In the genomic region with DNA sequence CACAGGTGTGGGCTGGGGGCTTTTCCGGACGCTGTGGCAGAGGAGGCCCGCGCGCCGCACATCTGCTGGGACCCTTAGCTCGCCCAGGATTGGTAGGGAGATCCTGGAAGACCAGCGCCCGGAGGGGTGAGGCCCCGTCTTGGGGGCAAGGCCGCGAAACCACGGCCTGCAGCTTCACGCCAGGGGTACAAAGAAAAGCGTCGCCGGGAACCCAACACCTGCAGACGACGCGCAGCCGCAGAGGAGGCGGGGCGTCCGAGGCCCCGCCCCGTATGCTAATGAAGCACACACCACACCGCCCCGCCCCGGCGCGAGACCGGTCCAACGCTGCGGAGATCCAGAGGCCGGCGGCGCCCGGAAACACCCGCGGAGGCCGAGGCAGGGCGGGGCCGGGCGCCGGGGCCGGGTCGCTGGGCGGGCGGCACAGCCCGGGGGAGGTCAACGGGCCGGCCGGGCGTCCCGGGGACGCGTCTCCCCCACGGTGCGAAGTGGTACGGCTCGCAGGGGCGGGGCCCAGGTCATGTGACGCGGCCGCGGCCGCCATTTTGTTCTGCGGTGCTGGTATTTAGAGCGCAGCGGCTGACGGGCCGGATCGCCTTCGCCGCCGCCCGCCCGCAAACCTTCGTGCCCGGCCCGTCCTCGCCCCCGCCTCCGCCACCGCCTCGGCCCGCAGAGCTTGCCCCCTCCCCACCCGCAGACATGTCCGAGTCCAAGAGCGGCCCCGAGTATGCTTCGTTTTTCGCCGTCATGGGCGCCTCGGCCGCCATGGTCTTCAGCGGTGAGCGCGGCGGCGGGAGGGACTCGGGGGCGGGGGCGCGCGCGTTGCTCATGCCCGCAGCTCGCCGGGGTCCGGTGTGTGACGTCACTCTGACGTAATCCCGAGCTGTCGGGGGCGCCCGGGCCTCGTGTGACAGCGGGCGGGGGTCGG, we compare ENCODE assay signal across 8 cellular contexts. TPM values are rescaled to one million over a fixed set of nuclear protein-coding genes. Genes with fewer than 3 reads are reported as not detected.
DNase-seq lines count a peak whose midpoint lies in the region; ATAC-seq and TF ChIP-seq lines count a peak whose summit lies in the region.

A gene (plus strand): TSS at position 548 of the 928 bp plus-strand sequence. CDS start 152 bp downstream, at position 700.

- H3K9ac ChIP-seq in SK-N-SH: peak within 1 kb of the TSS; percentile 97

- H3K27me3 Mint-ChIP-seq in HFFc6 (ENCODE audit: insufficient read depth): peaks cover 9% of the 10 kb centered on the region

- H3K9me2 ChIP-seq in SK-N-SH: no peaks in the 10 kb centered on the region

- CTCF ChIA-PET in SK-N-SH (lab: Yijun Ruan, JAX): interaction anchor here (1.0 to 6.6 kb wide), 6 partner anchors 12 to 175 kb away, joined by 3 to 41 read pairs (median 4); a partner anchor contains a TSS

- H3K27me3 ChIP-seq in GM06990 (replicated peaks; ENCODE audit: control insufficient read depth, insufficient read depth, low read length) (no peaks in the 10 kb centered on the region), SK-N-SH (ENCODE audit: insufficient read depth) (no peaks in the 10 kb centered on the region), suprapubic skin (no peaks in the 10 kb centered on the region)

- peak within 1 kb of the TSS; percentile 73 to 90 for H3K27ac ChIP-seq in SK-N-SH (ENCODE audit: low read depth in 2 of 2, low read length in 1 of 2)
- peak within 1 kb of the TSS; percentile 99 for H3K27ac ChIP-seq in suprapubic skin

- peak; percentile 97 for DNase-seq in GM06990 (ENCODE audit: extremely low read depth, insufficient read length)
- DNase-seq in HFFc6: peak; percentile 79
- peak; percentile 90 for DNase-seq in NB4 (ENCODE audit: low read depth)
- DNase-seq in SK-N-SH: peak; percentile 97
- DNase-seq in activated naive CD4-positive, alpha-beta T cell treated with anti-CD3 and anti-CD28 coated beads, Interleukin-2, amount 50 U/mL, for 16 hours: peak; percentile 89
- peak; percentile 89 for DNase-seq in globus pallidus (ENCODE audit: low spot score)
- peak; percentile 81 for DNase-seq in omental fat pad (ENCODE audit: low spot score)
- DNase-seq in suprapubic skin (ENCODE audit: low spot score in 2 of 2): peak; percentile 94 to 97

- peaks cover 54% of the 10 kb centered on the region for H3K4me1 Mint-ChIP-seq in HFFc6 (ENCODE audit: low read depth)

- peak; percentile 82 for ATAC-seq in omental fat pad (ENCODE audit: low FRiP score)

- H3F3A ChIP-seq in SK-N-SH (replicated peaks; ENCODE audit: insufficient read depth): no peaks in the 10 kb centered on the region

- H3K36me3 Mint-ChIP-seq in HFFc6 (ENCODE audit: low read depth): peaks cover 23% of the 10 kb centered on the region

- peaks cover 15 to 25% of the 10 kb centered on the region in 2 experiments; a peak in 3 of 4 replicates for H3K4me1 ChIP-seq in SK-N-SH (ENCODE audit: control insufficient read depth in 1 of 2, insufficient read depth in 2 of 2, low read depth in 1 of 2, low read length in 1 of 2)
- peaks cover 63% of the 10 kb centered on the region for H3K4me1 ChIP-seq in suprapubic skin

- TF ChIP-seq EP300 in SK-N-SH (IDR thresholded peaks at IDR 0.05; ENCODE audit: borderline replicate concordance in 1 of 2, low read depth in 1 of 2, low read length in 1 of 2): no peak
- TF ChIP-seq EP300 in suprapubic skin (IDR thresholded peaks at IDR 0.05): no peak

- peak within 1 kb of the TSS; percentile 95 for H3K4me2 ChIP-seq in SK-N-SH

- H4K20me1 ChIP-seq in SK-N-SH (ENCODE audit: insufficient read depth): peaks cover 43% of the 10 kb centered on the region

- POLR2A ChIA-PET in SK-N-SH (lab: Yijun Ruan, JAX): interaction anchor here (0.7 to 1.6 kb wide), 3 partner anchors 19 to 36 kb away, joined by 3 to 7 read pairs (median 3); a partner anchor contains a TSS

- H3K36me3 ChIP-seq in GM06990 (ENCODE audit: control insufficient read depth, insufficient read depth, low read length) (peaks cover 7% of the 10 kb centered on the region), SK-N-SH (replicated peaks in 1 of 2; ENCODE audit: control insufficient read depth in 1 of 2, insufficient read depth in 2 of 2, low read length in 1 of 2) (no peaks in the 10 kb centered on the region), suprapubic skin (no peaks in the 10 kb centered on the region)

- TF ChIP-seq POLR2A in NB4 (IDR thresholded peaks at IDR 0.05; ENCODE audit: extremely low read depth, insufficient read length) (peak; percentile 65), suprapubic skin (IDR thresholded peaks at IDR 0.05) (peak; percentile 30 to 88)

- H3K27ac Mint-ChIP-seq in HFFc6: peak within 1 kb of the TSS; percentile 93

- H3K4me3 Mint-ChIP-seq in HFFc6: peak within 1 kb of the TSS; percentile 93

- no peaks in the 10 kb centered on the region for H3K9me3 Mint-ChIP-seq in HFFc6

- under 1% methylated on average over 35 of the region's 122 CpGs for WGBS in SK-N-SH (ENCODE audit: low lambda C conversion rate)
- WGBS in suprapubic skin: under 1% methylated on average over 20 of the region's 122 CpGs

- TF ChIP-seq CTCF in GM06990 (IDR thresholded peaks at IDR 0.05; ENCODE audit: insufficient read depth, low read length, poor library complexity, severe bottlenecking): no peak
- TF ChIP-seq CTCF in HFFc6 (IDR thresholded peaks at IDR 0.05): no peak
- TF ChIP-seq CTCF in NB4 (IDR thresholded peaks at IDR 0.05; ENCODE audit: low read depth, low read length): no peak
- no peak for TF ChIP-seq CTCF in SK-N-SH (IDR thresholded peaks at IDR 0.05)
- TF ChIP-seq CTCF in omental fat pad (IDR thresholded peaks at IDR 0.05): no peak
- no peak for TF ChIP-seq CTCF in suprapubic skin (IDR thresholded peaks at IDR 0.05)

- no peak for TF ChIP-seq RAD21 in SK-N-SH (IDR thresholded peaks at IDR 0.05; ENCODE audit: low read length)

- no peaks in the 10 kb centered on the region for H3K9me3 ChIP-seq in SK-N-SH
- no peaks in the 10 kb centered on the region for H3K9me3 ChIP-seq in suprapubic skin

- H2AFZ ChIP-seq in SK-N-SH (ENCODE audit: low read depth): peak within 1 kb of the TSS; percentile 90

- H3K79me2 ChIP-seq in SK-N-SH (ENCODE audit: insufficient read depth): peaks cover 49% of the 10 kb centered on the region

- peak within 1 kb of the TSS; percentile 92 for H3K4me3 ChIP-seq in GM06990 (replicated peaks; ENCODE audit: low read depth, low read length)
- H3K4me3 ChIP-seq in NB4 (ENCODE audit: low read depth, low read length): peak within 1 kb of the TSS; percentile 78
- peak within 1 kb of the TSS; percentile 74 to 95 for H3K4me3 ChIP-seq in SK-N-SH (ENCODE audit: low read depth in 2 of 2, low read length in 1 of 2)
- H3K4me3 ChIP-seq in suprapubic skin: peak within 1 kb of the TSS; percentile 94

TF ChIP-seq in SK-N-SH, 30 proteins besides CTCF, POLR2A, EP300 and RAD21 (continues in another document):
- TF ChIP-seq, protein P1, sequence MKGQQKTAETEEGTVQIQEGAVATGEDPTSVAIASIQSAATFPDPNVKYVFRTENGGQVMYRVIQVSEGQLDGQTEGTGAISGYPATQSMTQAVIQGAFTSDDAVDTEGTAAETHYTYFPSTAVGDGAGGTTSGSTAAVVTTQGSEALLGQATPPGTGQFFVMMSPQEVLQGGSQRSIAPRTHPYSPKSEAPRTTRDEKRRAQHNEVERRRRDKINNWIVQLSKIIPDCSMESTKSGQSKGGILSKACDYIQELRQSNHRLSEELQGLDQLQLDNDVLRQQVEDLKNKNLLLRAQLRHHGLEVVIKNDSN (IDR thresholded peaks at IDR 0.05; ENCODE audit: borderline replicate concordance, low read depth): peak; percentile 94
- peak; percentile 38; the same call in 1 of the 2 replicates for TF ChIP-seq MXI1 (IDR thresholded peaks at IDR 0.05; ENCODE audit: low read depth, low read length)
- TF ChIP-seq GATA2 (CRISPR knock-in tag; IDR thresholded peaks at IDR 0.05): no peak
- no peak for TF ChIP-seq GABPA (IDR thresholded peaks at IDR 0.05; ENCODE audit: low read depth)
- peak; percentile 76 for TF ChIP-seq NRF1 (IDR thresholded peaks at IDR 0.05; ENCODE audit: low read depth, low read length)
- no peak for TF ChIP-seq FOXM1 (IDR thresholded peaks at IDR 0.05; ENCODE audit: low read depth)
- TF ChIP-seq YY1 (IDR thresholded peaks at IDR 0.05; ENCODE audit: low read depth): peak; percentile 92
- TF ChIP-seq, protein P2, sequence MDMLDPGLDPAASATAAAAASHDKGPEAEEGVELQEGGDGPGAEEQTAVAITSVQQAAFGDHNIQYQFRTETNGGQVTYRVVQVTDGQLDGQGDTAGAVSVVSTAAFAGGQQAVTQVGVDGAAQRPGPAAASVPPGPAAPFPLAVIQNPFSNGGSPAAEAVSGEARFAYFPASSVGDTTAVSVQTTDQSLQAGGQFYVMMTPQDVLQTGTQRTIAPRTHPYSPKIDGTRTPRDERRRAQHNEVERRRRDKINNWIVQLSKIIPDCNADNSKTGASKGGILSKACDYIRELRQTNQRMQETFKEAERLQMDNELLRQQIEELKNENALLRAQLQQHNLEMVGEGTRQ (IDR thresholded peaks at IDR 0.05; ENCODE audit: borderline replicate concordance, low read depth, low read length): peak; percentile 74
- TF ChIP-seq POLR2AphosphoS5 (IDR thresholded peaks at IDR 0.05; ENCODE audit: low read depth, low read length): peak; percentile 76
- TF ChIP-seq TAF1 (IDR thresholded peaks at IDR 0.05; ENCODE audit: borderline replicate concordance, low read depth, low read length): peak; percentile 87
- TF ChIP-seq, protein P3, sequence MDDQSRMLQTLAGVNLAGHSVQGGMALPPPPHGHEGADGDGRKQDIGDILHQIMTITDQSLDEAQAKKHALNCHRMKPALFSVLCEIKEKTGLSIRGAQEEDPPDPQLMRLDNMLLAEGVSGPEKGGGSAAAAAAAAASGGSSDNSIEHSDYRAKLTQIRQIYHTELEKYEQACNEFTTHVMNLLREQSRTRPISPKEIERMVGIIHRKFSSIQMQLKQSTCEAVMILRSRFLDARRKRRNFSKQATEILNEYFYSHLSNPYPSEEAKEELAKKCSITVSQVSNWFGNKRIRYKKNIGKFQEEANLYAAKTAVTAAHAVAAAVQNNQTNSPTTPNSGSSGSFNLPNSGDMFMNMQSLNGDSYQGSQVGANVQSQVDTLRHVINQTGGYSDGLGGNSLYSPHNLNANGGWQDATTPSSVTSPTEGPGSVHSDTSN (IDR thresholded peaks at IDR 0.05): peak; percentile 33
- TF ChIP-seq SIN3A (IDR thresholded peaks at IDR 0.05; ENCODE audit: borderline replicate concordance, low read depth, low read length): peak; percentile 46; the same call in 1 of the 2 replicates
- no peak for TF ChIP-seq NFIC (IDR thresholded peaks at IDR 0.05; ENCODE audit: borderline replicate concordance)
- no peak for TF ChIP-seq RXRA (IDR thresholded peaks at IDR 0.05; ENCODE audit: borderline replicate concordance, low read depth)

RNA-seq across cellular contexts. Expression of the gene that starts here (rescaled TPM):
- total RNA-seq in HFFc6 (2021; fragmentation: NEBNext Ultra II Directional; extraction: Animal tissue kit (Norgen Biotek cat#: 25700)): 100 to 1,000 TPM; 303 to 341 (median 309) TPM
- 30.2 and 80.1 TPM in 2 replicates for polyA plus RNA-seq in SK-N-SH (2012; rRNA removed)
- polyA plus RNA-seq in SK-N-SH (2012; cell fraction: cytosol; rRNA removed): 61.1 and 88.7 TPM in 2 replicates
- polyA plus RNA-seq in SK-N-SH (2012; cell fraction: nucleus; rRNA removed): 73.3 and 99.4 TPM in 2 replicates
- total RNA-seq in omental fat pad (100 to 1,000 TPM in 1 of 4 donors, 10 to 100 TPM in 3; 43.5 to 113 (median 67.9) TPM), suprapubic skin (100 to 1,000 TPM; 103 to 147 (median 120) TPM)

Comparison
In these comparisons a context has a peak if more than half of its experiments do, and no peak if none do; other contexts are left out.
1. Peak in every context shown above with its lines: DNase-seq, ATAC-seq, H3K4me3 ChIP-seq and H3K27ac ChIP-seq.